Comparison of ENCODE assay signal across 17 cellular contexts in genomic region chr11:75507571-75507970, GRCh38. TPM values are rescaled to one million over a fixed set of nuclear protein-coding genes. Genes with fewer than 3 reads are reported as not detected.
DNase-seq lines count a peak whose midpoint lies in the region; ATAC-seq and TF ChIP-seq lines count a peak whose summit lies in the region.
"Had no signal": no experiment of that assay in that cellular context is flagged by ENCODE, and none has a peak within 500 bp of the region (broad histone marks: within the 10 kb centered on the region; RNA-seq: fewer than 3 reads in every experiment).

No MANE protein-coding gene starts in this region.

- H3F3A ChIP-seq in PC-9 (ENCODE audit: insufficient read depth, low read depth): 0 out of 2 replicates have a peak, but pooled peaks cover 5% of the 10 kb centered on the region

- H2AFZ ChIP-seq in PC-9: no peak overlapping the region

- H3K9me3 Mint-ChIP-seq in activated T-cell treated with anti-CD3 and anti-CD28 coated beads, Interleukin-2, amount 50 U/mL, for 24 hours: no peaks in the 10 kb centered on the region
- peaks cover 7% of the 10 kb centered on the region for H3K9me3 Mint-ChIP-seq in glutamatergic neuron (ENCODE audit: unreplicated experiment)
- H3K9me3 Mint-ChIP-seq in stimulated activated memory B cell treated with anti-CD40 and anti-IgM and Interleukin-4, amounts not matched to agents 10 μg/mL and 1 μg/mL and 100 μg/mL, for 72 hours: no peaks in the 10 kb centered on the region
- H3K9me3 Mint-ChIP-seq: activated naive CD4-positive, alpha-beta T cell treated with anti-CD3 and anti-CD28 coated beads, Interleukin-2, amount 50 U/mL, for 24 hours; WTC11 had no signal

- H3K27me3 Mint-ChIP-seq in activated T-cell treated with anti-CD3 and anti-CD28 coated beads, Interleukin-2, amount 50 U/mL, for 24 hours: no peaks in the 10 kb centered on the region
- peaks cover 9% of the 10 kb centered on the region for H3K27me3 Mint-ChIP-seq in glutamatergic neuron (ENCODE audit: unreplicated experiment)
- H3K27me3 Mint-ChIP-seq in stimulated activated memory B cell treated with anti-CD40 and anti-IgM and Interleukin-4, amounts not matched to agents 10 μg/mL and 1 μg/mL and 100 μg/mL, for 72 hours: no peaks in the 10 kb centered on the region
- H3K27me3 Mint-ChIP-seq: activated naive CD4-positive, alpha-beta T cell treated with anti-CD3 and anti-CD28 coated beads, Interleukin-2, amount 50 U/mL, for 24 hours had no signal

- CTCF ChIA-PET in PC-9 (lab: Charles Lee): no interaction called here

- H3K36me3 ChIP-seq in PC-9 (ENCODE audit: low read depth): no peaks in the 10 kb centered on the region
- H3K36me3 ChIP-seq: thyroid gland had no signal

- no peaks in the 10 kb centered on the region for H3K9me2 ChIP-seq in PC-9 (ENCODE audit: insufficient read depth)

- TF ChIP-seq CTCF in PC-9 (conservative IDR thresholded peaks at IDR 0.05) (no peak), glutamatergic neuron (IDR thresholded peaks at IDR 0.05; ENCODE audit: partially characterized antibody, unreplicated experiment) (no peak)

- ATAC-seq in stimulated activated memory B cell treated with anti-CD40 and anti-IgM and Interleukin-4, amounts not matched to agents 10 μg/mL and 1 μg/mL and 100 μg/mL, for 72 hours: no peak
- ATAC-seq: WTC11 had no signal

- no TSS peak for BruUV-seq in PC-9 (replicated peaks; lab: Mats Ljungman, UMichigan)

- H4K20me1 ChIP-seq in PC-9 (ENCODE audit: insufficient read depth): no peaks in the 10 kb centered on the region

- peaks cover 23% of the 10 kb centered on the region for H3K4me1 Mint-ChIP-seq in activated T-cell treated with anti-CD3 and anti-CD28 coated beads, Interleukin-2, amount 50 U/mL, for 24 hours (ENCODE audit: low read depth)
- H3K4me1 Mint-ChIP-seq in glutamatergic neuron (ENCODE audit: low read depth, unreplicated experiment): peaks cover 42% of the 10 kb centered on the region
- H3K4me1 Mint-ChIP-seq in stimulated activated memory B cell treated with anti-CD40 and anti-IgM and Interleukin-4, amounts not matched to agents 10 μg/mL and 1 μg/mL and 100 μg/mL, for 72 hours: peaks cover 81% of the 10 kb centered on the region
- H3K4me1 Mint-ChIP-seq: WTC11 had no signal

- DNase-seq in activated T-cell treated with anti-CD3 and anti-CD28 coated beads, Interleukin-2, amount 50 U/mL, for 24 hours: no peak
- DNase-seq in activated T-cell treated with anti-CD3 and anti-CD28 coated beads for 4 hours (no peak), PC-9 (no peak), glutamatergic neuron (no peak), cerebellar cortex (ENCODE audit: low spot score) (no peak), NCI-H446 (lab: John Stamatoyannopoulos, UW) (no peak), SIG-M5 (lab: John Stamatoyannopoulos, UW) (no peak)
- DNase-seq: dermis blood vessel endothelial cell; DND-41; H7; Right ventricle myocardium superior; stimulated activated CD4-positive, alpha-beta T cell treated with anti-CD3 and anti-CD28 coated beads, Interleukin-12 subunit alpha, Interleukin-12 subunit beta, amount 100 ng/mL, for 4 hours; thyroid gland had no signal

- no peak overlapping the region for H3K27ac ChIP-seq in PC-9
- H3K27ac ChIP-seq: epithelial cell of prostate, thyroid gland had no signal

- no peaks in the 10 kb centered on the region for H3K27me3 ChIP-seq in PC-9 (ENCODE audit: insufficient read depth, low read depth)
- H3K27me3 ChIP-seq: thyroid gland had no signal

- H3K4me2 ChIP-seq in PC-9: peak overlapping the region; percentile 12; the same call in 1 of the 2 replicates

- H3K79me2 ChIP-seq in PC-9 (ENCODE audit: low read depth): no peaks in the 10 kb centered on the region

- H3K4me1 ChIP-seq in PC-9 (replicated peaks; ENCODE audit: insufficient read depth): peaks cover 15% of the 10 kb centered on the region
- H3K4me1 ChIP-seq: thyroid gland had no signal

- no peak overlapping the region for H3K4me3 ChIP-seq in PC-9
- H3K4me3 ChIP-seq: thyroid gland had no signal

- H3K9me3 ChIP-seq in PC-9 (ENCODE audit: insufficient read depth, low read depth): no peaks in the 10 kb centered on the region
- H3K9me3 ChIP-seq: thyroid gland had no signal

- intact Hi-C loops in PC-9 (cut with micrococcal nuclease; ENCODE audit: unreplicated experiment): no loop called here

- H3K4me3 Mint-ChIP-seq in activated T-cell treated with anti-CD3 and anti-CD28 coated beads, Interleukin-2, amount 50 U/mL, for 24 hours: no peak overlapping the region
- no peak overlapping the region for H3K4me3 Mint-ChIP-seq in glutamatergic neuron (ENCODE audit: unreplicated experiment)
- no peak overlapping the region for H3K4me3 Mint-ChIP-seq in stimulated activated memory B cell treated with anti-CD40 and anti-IgM and Interleukin-4, amounts not matched to agents 10 μg/mL and 1 μg/mL and 100 μg/mL, for 72 hours
- H3K4me3 Mint-ChIP-seq: activated naive CD4-positive, alpha-beta T cell treated with anti-CD3 and anti-CD28 coated beads, Interleukin-2, amount 50 U/mL, for 24 hours; WTC11 had no signal

- no peaks in the 10 kb centered on the region for H3K36me3 Mint-ChIP-seq in activated T-cell treated with anti-CD3 and anti-CD28 coated beads, Interleukin-2, amount 50 U/mL, for 24 hours (ENCODE audit: low read depth)
- no peaks in the 10 kb centered on the region for H3K36me3 Mint-ChIP-seq in glutamatergic neuron (ENCODE audit: unreplicated experiment)
- H3K36me3 Mint-ChIP-seq in stimulated activated memory B cell treated with anti-CD40 and anti-IgM and Interleukin-4, amounts not matched to agents 10 μg/mL and 1 μg/mL and 100 μg/mL, for 72 hours: no peaks in the 10 kb centered on the region
- H3K36me3 Mint-ChIP-seq: activated naive CD4-positive, alpha-beta T cell treated with anti-CD3 and anti-CD28 coated beads, Interleukin-2, amount 50 U/mL, for 24 hours; WTC11 had no signal

- H3K27ac Mint-ChIP-seq in activated T-cell treated with anti-CD3 and anti-CD28 coated beads, Interleukin-2, amount 50 U/mL, for 24 hours: peak overlapping the region; percentile 70
- H3K27ac Mint-ChIP-seq in glutamatergic neuron (ENCODE audit: unreplicated experiment): peak overlapping the region; percentile 64
- H3K27ac Mint-ChIP-seq in stimulated activated memory B cell treated with anti-CD40 and anti-IgM and Interleukin-4, amounts not matched to agents 10 μg/mL and 1 μg/mL and 100 μg/mL, for 72 hours: peak overlapping the region; percentile 83
- H3K27ac Mint-ChIP-seq: WTC11 had no signal

- POLR2A ChIA-PET in PC-9 (lab: Charles Lee; ENCODE audit: unreplicated experiment): interaction anchor here (0.6 kb wide), 1 partner anchor 18 kb away, joined by 15 read pairs; the partner anchor contains the start of gene GDPD5

RNA-seq across cellular contexts. Expression of gene GDPD5, which starts 18.2 kb away (rescaled TPM):
- total RNA-seq in PC-9 (2021) (7.9 and 9.9 TPM in 2 replicates), glutamatergic neuron (ENCODE audit: unreplicated experiment) (147 TPM)

RNA-seq across cellular contexts. Expression of gene SERPINH1, which starts 54.5 kb away (rescaled TPM):
- 152 and 180 TPM in 2 replicates for total RNA-seq in PC-9 (2021)
- 35.0 TPM for total RNA-seq in glutamatergic neuron (ENCODE audit: unreplicated experiment)

Comparison
In these comparisons a context has a peak if more than half of its experiments do, and no peak if none do; other contexts are left out.
1. RNA of gene GDPD5, which starts 18.2 kb away (total RNA-seq): 147 TPM in glutamatergic neuron (single experiment); 7.9 to 9.9 TPM in PC-9; every median in the first group is over 10 times any median in the second.
2. Peak in every context shown above with its lines, with median percentiles within 50 percentile points of each other: H3K27ac Mint-ChIP-seq.